Comparison of ENCODE assay signal across 1 cellular context in the genomic region with DNA sequence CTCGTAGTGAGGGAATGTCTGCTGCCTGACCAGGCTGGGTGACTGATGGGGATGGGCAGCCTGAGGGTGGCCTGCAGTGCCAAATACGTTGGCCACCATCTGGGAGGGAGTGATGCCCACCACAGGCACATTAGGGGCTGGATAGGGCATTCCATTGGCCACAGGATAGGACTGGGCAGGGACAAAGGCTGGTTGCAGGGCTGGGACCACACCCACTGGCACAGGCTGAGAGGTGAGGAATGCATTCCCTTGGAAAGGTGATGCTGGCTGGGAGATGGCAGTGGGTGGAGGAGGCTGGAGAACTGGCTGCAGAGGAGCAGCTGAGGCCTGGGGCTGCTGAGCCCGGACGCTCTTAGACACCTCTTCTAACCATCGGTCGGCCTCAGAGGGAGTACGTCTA.
TF ChIP-seq lines count a peak whose summit lies in the region.

No MANE protein-coding gene starts in this region.

TF ChIP-seq in WTC11, 78 proteins besides CTCF, POLR2A, EP300 and RAD21 (continued from another document):
- TF ChIP-seq IRF1 (CRISPR knock-in tag; IDR thresholded peaks at IDR 0.05) (no peak), ESRRA (CRISPR knock-in tag; IDR thresholded peaks at IDR 0.05; ENCODE audit: borderline replicate concordance) (no peak), ZSCAN18 (CRISPR knock-in tag; IDR thresholded peaks at IDR 0.05) (no peak)
TF ChIP-seq in WTC11: peak in this region for 0.
